Comparison of ENCODE assay signal across 21 cellular contexts in genomic region chr16:20064931-20065330, GRCh38. TPM values are rescaled to one million over a fixed set of nuclear protein-coding genes. Genes with fewer than 3 reads are reported as not detected.
DNase-seq lines count a peak whose midpoint lies in the region; ATAC-seq and TF ChIP-seq lines count a peak whose summit lies in the region.
"Had no signal": no experiment of that assay in that cellular context is flagged by ENCODE, and none has a peak within 500 bp of the region (broad histone marks: within the 10 kb centered on the region; RNA-seq: fewer than 3 reads in every experiment).

No MANE protein-coding gene starts in this region.

- H3K36me3 ChIP-seq in left ventricle myocardium inferior: no peaks in the 10 kb centered on the region
- H3K36me3 ChIP-seq in testis (ENCODE audit: low read depth, missing control alignments): no peaks in the 10 kb centered on the region
- H3K36me3 ChIP-seq in vagina: no peaks in the 10 kb centered on the region
- H3K36me3 ChIP-seq: BE2C, BLaER1 had no signal

- ATAC-seq in left cardiac atrium: no peak

- DNase-seq in left cardiac atrium (peak; percentile 25), left ventricle myocardium inferior (no peak), dermis microvascular lymphatic vessel endothelial cell (ENCODE audit: low read depth in 2 of 2) (peak; percentile 36 to 83), fibroblast of pulmonary artery (ENCODE audit: low read depth) (peak; percentile 2), testis (peak; percentile 58), vagina (ENCODE audit: extremely low spot score in 2 of 2) (no peak), NCI-H146 treated with DMSO at 0.1 percent for 48 hours (lab: John Stamatoyannopoulos, UW; ENCODE audit: unreplicated experiment) (no peak)
- DNase-seq: 8988T; ACHN; BE2C; C1 segment of cervical spinal cord; CD4-positive, alpha-beta memory T cell; CD4-positive, CD25-positive, alpha-beta regulatory T cell; CD8-positive, alpha-beta memory T cell; COR-L47; DMS79 treated with DMSO at 0.1 percent for 48 hours; GF-D8 had no signal

- intact Hi-C loops in left cardiac atrium (cut with DNase I) (no loop called here), left ventricle myocardium inferior (cut with micrococcal nuclease) (no loop called here), testis (cut with DNase I; ENCODE audit: low total_unique reads) (no loop called here), vagina (cut with DNase I) (no loop called here)

- TF ChIP-seq POLR2A in testis (IDR thresholded peaks at IDR 0.05) (no peak), vagina (IDR thresholded peaks at IDR 0.05) (no peak)

- H3K4me3 ChIP-seq in left ventricle myocardium inferior: no peak overlapping the region
- no peak overlapping the region for H3K4me3 ChIP-seq in fibroblast of pulmonary artery (replicated peaks; ENCODE audit: low read depth, low read length)
- no peak overlapping the region for H3K4me3 ChIP-seq in testis
- H3K4me3 ChIP-seq in vagina: no peak overlapping the region
- H3K4me3 ChIP-seq: BLaER1 had no signal

- H3K9me3 ChIP-seq in left ventricle myocardium inferior (replicated peaks): peaks cover 27% of the 10 kb centered on the region
- no peaks in the 10 kb centered on the region for H3K9me3 ChIP-seq in testis
- no peaks in the 10 kb centered on the region for H3K9me3 ChIP-seq in vagina
- H3K9me3 ChIP-seq: BE2C had no signal

- H3K4me1 ChIP-seq in left ventricle myocardium inferior: no peaks in the 10 kb centered on the region
- no peaks in the 10 kb centered on the region for H3K4me1 ChIP-seq in testis
- H3K4me1 ChIP-seq in vagina: no peaks in the 10 kb centered on the region
- H3K4me1 ChIP-seq: BE2C, BLaER1 had no signal

- H3K27me3 ChIP-seq in left ventricle myocardium inferior (ENCODE audit: low read depth) (peaks cover 20% of the 10 kb centered on the region), testis (no peaks in the 10 kb centered on the region), vagina (no peaks in the 10 kb centered on the region)
- H3K27me3 ChIP-seq: BE2C, BLaER1 had no signal

- H3K27ac ChIP-seq in left ventricle myocardium inferior (replicated peaks) (no peak overlapping the region), testis (no peak overlapping the region), vagina (no peak overlapping the region)
- H3K27ac ChIP-seq: BLaER1 had no signal

- WGBS in testis, 2 donors: 32 to 38% methylated on average over 2 of the region's 2 CpGs

- TF ChIP-seq CTCF in left ventricle myocardium inferior (IDR thresholded peaks at IDR 0.05; ENCODE audit: borderline replicate concordance) (no peak), fibroblast of pulmonary artery (IDR thresholded peaks at IDR 0.05; ENCODE audit: low read length, missing control alignments) (no peak), testis (IDR thresholded peaks at IDR 0.05) (no peak), vagina (IDR thresholded peaks at IDR 0.05) (no peak)

RNA-seq across cellular contexts. Expression of gene GPR139, which starts 8.8 kb away (rescaled TPM):
- not detected for total RNA-seq in left cardiac atrium
- total RNA-seq in left ventricle myocardium inferior: not detected
- not detected in 2 replicates for total RNA-seq in dermis microvascular lymphatic vessel endothelial cell
- total RNA-seq in testis: not detected
- polyA plus RNA-seq in testis (ENCODE audit: insufficient read depth, low read depth, low replicate concordance): not detected
- total RNA-seq in vagina: not detected
- total RNA-seq: A673; CD4-positive, alpha-beta memory T cell; CD4-positive, CD25-positive, alpha-beta regulatory T cell; CD8-positive, alpha-beta memory T cell had no signal
- polyA plus RNA-seq: AG04450; CD14-positive monocyte; CD4-positive, alpha-beta memory T cell; CD4-positive, CD25-positive, alpha-beta regulatory T cell; CD8-positive, alpha-beta memory T cell had no signal

Comparison
In these comparisons a context has a peak if more than half of its experiments do, and no peak if none do; other contexts are left out.
1. DNase-seq: peak in left cardiac atrium (single experiment), dermis microvascular lymphatic vessel endothelial cell (2 of 2), fibroblast of pulmonary artery (single experiment) and testis (single experiment); none in left ventricle myocardium inferior (single experiment), vagina (0 of 2) and NCI-H146 treated with DMSO at 0.1 percent for 48 hours (single experiment).